8 cellular contexts compared by ENCODE assay signal in genomic region chr5:55226934-55227737, GRCh38. TPM values are rescaled to one million over a fixed set of nuclear protein-coding genes. Genes with fewer than 3 reads are reported as not detected.
DNase-seq lines count a peak whose midpoint lies in the region; ATAC-seq and TF ChIP-seq lines count a peak whose summit lies in the region.

Gene MCIDAS (minus strand): TSS chr5:55227315. CDS start chr5:55227138, 177 bp downstream.

- no peaks in the 10 kb centered on the region for H3K9me3 ChIP-seq in mucosa of stomach (ENCODE audit: control insufficient read depth, low read length)
- H3K9me3 ChIP-seq in transverse colon, result no peaks in the 10 kb centered on the region

- no peak within 1 kb of the TSS for H3K9ac ChIP-seq in mucosa of stomach (ENCODE audit: low read length)

- peak within 1 kb of the TSS in 1 of 4 donors; percentile 48 for H3K27ac ChIP-seq in transverse colon

- DNase-seq in GM10266 (ENCODE audit: extremely low spot score) (peak; percentile 88), HEK293T (ENCODE audit: extremely low spot score) (peak; percentile 84), NCI-H1694 (lab: John Stamatoyannopoulos, UW) (peak; percentile 58), transverse colon (peak; percentile 72)
- peak in 3 of 4 experiments; percentile 6 to 12 (median 10) for DNase-seq in activated CD4-positive, CD25-positive, alpha-beta regulatory T cell (lab: John Stamatoyannopoulos, UW)
- DNase-seq in effector CD4-positive, alpha-beta T cell, result peak; percentile 21

- no peak for TF ChIP-seq EP300 in transverse colon (IDR thresholded peaks at IDR 0.05; ENCODE audit: low read depth)

- peak within 1 kb of the TSS; percentile 4 for H3K4me3 ChIP-seq in mucosa of stomach (ENCODE audit: low read length)
- peak within 1 kb of the TSS; percentile 12 to 50 (median 30) for H3K4me3 ChIP-seq in transverse colon

- intact Hi-C loops in transverse colon (cut with DNase I; ENCODE audit: low total_unique reads), result loop anchor here (10.0 kb wide), 1 partner anchor 52 kb away; the partner anchor contains the start of gene CDC20B

- no peak for TF ChIP-seq POLR2A in transverse colon (IDR thresholded peaks at IDR 0.05)

- in situ Hi-C loops in transverse colon (cut with MboI; ENCODE audit: low pct_ligation_motif_present in 1 of 4, low pct_unique_long_range_greater_than_20kb in 1 of 4, low sequenced_read_pairs in 3 of 4), result loop anchor here in 1 of 4 donors (10.0 kb wide), 1 partner anchor 52 kb away; the partner anchor contains the start of gene CDC20B

- H3K27me3 ChIP-seq in mucosa of stomach (ENCODE audit: control insufficient read depth, insufficient read depth, low read length) (peaks cover 100% of the 10 kb centered on the region), transverse colon (peaks cover 100% of the 10 kb centered on the region)

- no peaks in the 10 kb centered on the region for H3K36me3 ChIP-seq in mucosa of stomach (ENCODE audit: control insufficient read depth, insufficient read depth, low read length)
- H3K36me3 ChIP-seq in transverse colon, result no peaks in the 10 kb centered on the region

- WGBS in transverse colon (ENCODE audit: low coverage in 1 of 2), 2 donors, result 0 to 1% methylated on average over 4 to 85 of the region's 85 CpGs

- H3K4me1 ChIP-seq in mucosa of stomach (ENCODE audit: control insufficient read depth, insufficient read depth, low read length) (peaks cover 37% of the 10 kb centered on the region), transverse colon (peaks cover 17 to 38% (median 33%) of the 10 kb centered on the region in 4 donors)

- POLR2A ChIA-PET in HEK293T (lab: Yijun Ruan, JAX), result interaction anchor here (1.4 kb wide), 1 partner anchor 80 kb away, joined by 8 read pairs; the partner anchor contains the start of genes DHX29 and MTREX

- TF ChIP-seq CTCF in GM10266 (IDR thresholded peaks at IDR 0.05; ENCODE audit: control insufficient read depth, insufficient read depth, low read depth, missing control alignments) (peak; percentile 37), transverse colon (IDR thresholded peaks at IDR 0.05) (peak in 3 of 5 experiments; percentile 21 to 28 (median 25))

- no peak for ATAC-seq in HG02970 (IDR thresholded peaks at IDR 0.05; ENCODE audit: low FRiP score, unreplicated experiment)

- CTCF ChIA-PET in HEK293T (lab: Yijun Ruan, JAX), result interaction anchor here (1.4 to 1.5 kb wide), 3 partner anchors 11 to 54 kb away, joined by 4 to 7 read pairs (median 5); partner anchors contain the start of gene CDC20B

TF ChIP-seq in HEK293T, 16 proteins besides CTCF, POLR2A, EP300 and RAD21:
- TF ChIP-seq L3MBTL2 (conservative IDR thresholded peaks at IDR 0.05) (peak; percentile 89), ELF4 (IDR thresholded peaks at IDR 0.05) (no peak), ZNF384 (IDR thresholded peaks at IDR 0.05) (no peak)

RNA-seq across cellular contexts. Expression of gene MCIDAS, which starts in this region (rescaled TPM):
- total RNA-seq in transverse colon, result under 1 TPM in 1 of 4 donors, not detected in 3; 0.95 TPM

Comparison
In these comparisons a context has a peak if more than half of its experiments do, and no peak if none do; other contexts are left out.
1. Peak in DNase-seq and H3K4me3 ChIP-seq in transverse colon; RNA of the gene not detected or under 1 TPM.
2. DNase-seq: peak in every context shown above with its lines; median percentile 88 in GM10266; 84 in HEK293T; 72 in transverse colon; 58 in NCI-H1694; 21 in effector CD4-positive, alpha-beta T cell; 10 in activated CD4-positive, CD25-positive, alpha-beta regulatory T cell.